Comparison of ENCODE assay signal across 17 cellular contexts in genomic region chr14:104250175-104250574, GRCh38.
"Had no signal": no experiment of that assay in that cellular context is flagged by ENCODE, and none has a peak within 500 bp of the region (broad histone marks: within the 10 kb centered on the region; RNA-seq: fewer than 3 reads in every experiment).

No MANE protein-coding gene starts in this region.

- H3K36me3 Mint-ChIP-seq: memory B cell had no signal

- H3K4me1 ChIP-seq: left ventricle myocardium inferior, sigmoid colon, thyroid gland had no signal

- H3K27ac ChIP-seq: left ventricle myocardium inferior, sigmoid colon, thyroid gland had no signal

- H3K36me3 ChIP-seq: sigmoid colon, thyroid gland had no signal

- ATAC-seq: activated naive CD4-positive, alpha-beta T cell treated with anti-CD3 and anti-CD28 coated beads, Interleukin-2, amount 50 U/mL, for 72 hours; effector memory CD8-positive, alpha-beta T cell; esophagus mucosa had no signal

- H3K4me3 ChIP-seq: left ventricle myocardium inferior, sigmoid colon, smooth muscle cell, thyroid gland had no signal

- H3K9me3 ChIP-seq: thyroid gland had no signal

- H3K4me3 Mint-ChIP-seq: activated CD4-positive, alpha-beta T cell treated with anti-CD3 and anti-CD28 coated beads, Interleukin-2, amount 10 ng/mL, durations not matched to agents 24 days and 14 days; effector memory CD8-positive, alpha-beta T cell; memory B cell; nephron; T-helper 1 cell treated with Interleukin-12 subunit alpha and Interleukin-12 subunit beta and Interleukin-4 antibody, amounts not matched to agents 30 μg/mL and 1 μg/mL, for 36 hours had no signal

- H3K27ac Mint-ChIP-seq: activated CD4-positive, alpha-beta T cell treated with anti-CD3 and anti-CD28 coated beads, Interleukin-2, amount 10 ng/mL, durations not matched to agents 24 days and 14 days; effector memory CD8-positive, alpha-beta T cell; memory B cell; nephron; T-helper 1 cell treated with Interleukin-12 subunit alpha and Interleukin-12 subunit beta and Interleukin-4 antibody, amounts not matched to agents 30 μg/mL and 1 μg/mL, for 36 hours had no signal

- DNase-seq: activated CD4-positive, alpha-beta T cell treated with anti-CD3 and anti-CD28 coated beads, Interleukin-2, amount 10 ng/mL, durations not matched to agents 24 days and 14 days; activated gamma-delta T cell; central memory CD4-positive, alpha-beta T cell; effector memory CD8-positive, alpha-beta T cell; foreskin melanocyte; left ventricle myocardium inferior; sigmoid colon; stimulated activated CD4-positive, alpha-beta T cell treated with anti-CD3 and anti-CD28 coated beads, Interleukin-15, amount 100 ng/mL, for 24 hours; stimulated activated naive CD4-positive, alpha-beta T cell treated with Interleukin-2 at 50 U/mL for 16 hours; substantia nigra; thyroid gland had no signal

- H3K4me1 Mint-ChIP-seq: activated CD4-positive, alpha-beta T cell treated with anti-CD3 and anti-CD28 coated beads, Interleukin-2, amount 10 ng/mL, durations not matched to agents 24 days and 14 days had no signal

- H3K9me3 Mint-ChIP-seq: effector memory CD8-positive, alpha-beta T cell; nephron; T-helper 1 cell treated with Interleukin-12 subunit alpha and Interleukin-12 subunit beta and Interleukin-4 antibody, amounts not matched to agents 30 μg/mL and 1 μg/mL, for 36 hours had no signal

- H3K27me3 ChIP-seq: sigmoid colon, thyroid gland had no signal
